10 cellular contexts compared by ENCODE assay signal in the genomic region with DNA sequence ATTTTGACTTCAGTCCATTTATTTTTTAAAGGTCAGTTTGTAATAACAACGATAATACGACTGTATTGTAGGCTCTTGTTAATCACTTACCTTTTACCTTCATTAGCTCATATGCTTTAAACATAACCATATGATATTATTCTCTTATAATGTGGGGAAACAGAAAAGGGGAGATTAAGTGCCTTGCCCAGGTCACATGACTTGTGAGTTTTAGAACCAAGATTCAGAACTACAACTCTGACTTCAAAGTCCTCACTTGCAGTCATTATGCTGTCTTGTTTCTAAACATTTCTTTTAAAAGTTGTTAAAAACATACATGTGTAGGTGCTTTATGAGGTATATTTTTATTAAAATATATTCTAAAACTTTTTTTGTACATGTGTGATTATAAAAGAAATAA.
"Had no signal": no experiment of that assay in that cellular context is flagged by ENCODE, and none has a peak within 500 bp of the region (broad histone marks: within the 10 kb centered on the region; RNA-seq: fewer than 3 reads in every experiment).

No MANE protein-coding gene starts in this region.

- H3K27me3 Mint-ChIP-seq: IgD-negative memory B cell had no signal

- H3K9ac ChIP-seq: GM23248 had no signal

- H3K27ac ChIP-seq: GM23248, HL-60 had no signal

- DNase-seq: GM23248, GOT3, H7, HFFc6, KBM-7 had no signal

- H3K4me3 Mint-ChIP-seq: HFFc6, IgD-negative memory B cell had no signal

- FAIRE-seq: HepG2 had no signal

- H3K4me3 ChIP-seq: GM23248, HAP-1 had no signal

- ATAC-seq: HCT116, HepG2 had no signal

- H2AFZ ChIP-seq: GM23248 had no signal

- H3K4me1 Mint-ChIP-seq: IgD-negative memory B cell had no signal

- H3K4me1 ChIP-seq: HAP-1 had no signal

- H3K27ac Mint-ChIP-seq: HFFc6, IgD-negative memory B cell had no signal
